In genomic region chr20:5950271-5951031, GRCh38 we compare ENCODE assay signal across 8 cellular contexts. TPM values are rescaled to one million over a fixed set of nuclear protein-coding genes. Genes with fewer than 3 reads are reported as not detected.
DNase-seq lines count a peak whose midpoint lies in the region; ATAC-seq and TF ChIP-seq lines count a peak whose summit lies in the region.

Gene MCM8 (plus strand): TSS chr20:5950652. CDS start chr20:5952016, 1,364 bp downstream.
Gene TRMT6 (minus strand): TSS chr20:5950533. CDS start chr20:5950405, 128 bp downstream.

- H3K27ac ChIP-seq in esophagus (ENCODE audit: low read depth in 2 of 2, low read length in 1 of 2), result peak within 1 kb of the TSS; percentile 67 to 93

- H3K4me3 ChIP-seq in esophagus (ENCODE audit: low read depth in 1 of 2, low read length in 2 of 2) (peak within 1 kb of the TSS; percentile 80 to 98), mucosa of stomach (ENCODE audit: low read length) (peak within 1 kb of the TSS; percentile 75)

- H3K36me3 ChIP-seq in esophagus (ENCODE audit: control insufficient read depth in 2 of 2, insufficient read depth in 2 of 2, low read length in 1 of 2) (peaks cover 2 to 3% of the 10 kb centered on the region in 2 donors), mucosa of stomach (ENCODE audit: control insufficient read depth, insufficient read depth, low read length) (peaks cover 7% of the 10 kb centered on the region)

- ATAC-seq in GM21737 (IDR thresholded peaks at IDR 0.05; ENCODE audit: unreplicated experiment), result peak; percentile 92

- no peaks in the 10 kb centered on the region for H3K4me1 ChIP-seq in esophagus (ENCODE audit: control insufficient read depth in 2 of 2, insufficient read depth in 2 of 2, low read length in 1 of 2)
- H3K4me1 ChIP-seq in mucosa of stomach (ENCODE audit: control insufficient read depth, insufficient read depth, low read length), result peaks cover 10% of the 10 kb centered on the region

- DNase-seq in DMS79 (lab: John Stamatoyannopoulos, UW) (peak; percentile 80), KG1 (lab: John Stamatoyannopoulos, UW) (peak; percentile 77)
- peak; percentile 92 for DNase-seq in activated T-cell treated with anti-CD3 and anti-CD28 coated beads, Interleukin-2, amount 50 U/mL, for 1 hour
- DNase-seq in stimulated activated CD8-positive, alpha-beta memory T cell treated with anti-CD3 and anti-CD28 coated beads, Interleukin-4, amount 100 ng/mL, for 48 hours, result peak; percentile 98

- H3K9me3 ChIP-seq in esophagus (ENCODE audit: control insufficient read depth in 2 of 2, insufficient read depth in 1 of 2, low read depth in 1 of 2, low read length in 1 of 2) (no peaks in the 10 kb centered on the region), mucosa of stomach (ENCODE audit: control insufficient read depth, low read length) (no peaks in the 10 kb centered on the region)

- H3K27me3 ChIP-seq in esophagus (ENCODE audit: control insufficient read depth in 1 of 2, insufficient read depth in 2 of 2, low read length in 2 of 2), result no peaks in the 10 kb centered on the region
- no peaks in the 10 kb centered on the region for H3K27me3 ChIP-seq in mucosa of stomach (ENCODE audit: control insufficient read depth, insufficient read depth, low read length)

- 0% methylated on average over 60 to 61 of the region's 61 CpGs for WGBS in esophagus, 2 donors

- H3K9ac ChIP-seq in mucosa of stomach (ENCODE audit: low read length), result peak within 1 kb of the TSS; percentile 84

TF ChIP-seq in PFSK-1, 5 proteins besides CTCF, POLR2A, EP300 and RAD21:
- peak; percentile 74; the same call in 1 of the 2 replicates for TF ChIP-seq TAF1 (IDR thresholded peaks at IDR 0.05; ENCODE audit: borderline replicate concordance, insufficient read depth, low read length)
- peak; percentile 75; the same call in 1 of the 2 replicates for TF ChIP-seq POLR2AphosphoS5 (IDR thresholded peaks at IDR 0.05; ENCODE audit: low read depth, low read length)
- TF ChIP-seq SIN3A (IDR thresholded peaks at IDR 0.05; ENCODE audit: borderline replicate concordance, insufficient read depth, low read length), result peak; percentile 97
- TF ChIP-seq FOXP2 (optimal IDR thresholded peaks at IDR 0.05; ENCODE audit: borderline replicate concordance, extremely low read depth, extremely low read length, insufficient read depth), result peak; percentile 81
- TF ChIP-seq REST (IDR thresholded peaks at IDR 0.05; ENCODE audit: insufficient read depth in 1 of 2, low read depth in 2 of 2, low read length in 2 of 2), result no peak

RNA-seq across cellular contexts. Expression of gene MCM8, which starts in this region (rescaled TPM):
- 5.2 TPM for polyA plus RNA-seq in PFSK-1 (2012; ENCODE audit: insufficient read length, low read depth)
- 1 to 10 TPM; 2.5 to 2.9 TPM for polyA plus RNA-seq in esophagus

RNA-seq across cellular contexts. Expression of gene TRMT6, which starts in this region (rescaled TPM):
- 33.6 TPM for polyA plus RNA-seq in PFSK-1 (2012; ENCODE audit: insufficient read length, low read depth)
- 10 to 100 TPM in 1 of 2 donors, 1 to 10 TPM in 1; 6.6 to 10.7 TPM for polyA plus RNA-seq in esophagus

Comparison
In these comparisons a context has a peak if more than half of its experiments do, and no peak if none do; other contexts are left out.
1. Peak in every context shown above with its lines: DNase-seq, ATAC-seq, H3K4me3 ChIP-seq and H3K27ac ChIP-seq.